In genomic region chr7:106216517-106217088, GRCh38 we compare ENCODE assay signal across 9 cellular contexts.
DNase-seq lines count a peak whose midpoint lies in the region; ATAC-seq and TF ChIP-seq lines count a peak whose summit lies in the region.
"Had no signal": no experiment of that assay in that cellular context is flagged by ENCODE, and none has a peak within 500 bp of the region (broad histone marks: within the 10 kb centered on the region; RNA-seq: fewer than 3 reads in every experiment).

No MANE protein-coding gene starts in this region.

- no peak for ATAC-seq in GM21786 (IDR thresholded peaks at IDR 0.05; ENCODE audit: unreplicated experiment)
- ATAC-seq in HG03025 (IDR thresholded peaks at IDR 0.05; ENCODE audit: low FRiP score, unreplicated experiment) = no peak
- ATAC-seq: activated naive CD8-positive, alpha-beta T cell treated with anti-CD3 and anti-CD28 coated beads, Interleukin-2, amount 50 U/mL, for 24 hours had no signal

- H3K27ac Mint-ChIP-seq in neural progenitor cell = peak overlapping the region; percentile 31
- H3K27ac Mint-ChIP-seq in activated naive CD8-positive, alpha-beta T cell treated with anti-CD3 and anti-CD28 coated beads for 36 hours = no peak overlapping the region
- H3K27ac Mint-ChIP-seq: activated naive CD8-positive, alpha-beta T cell treated with anti-CD3 and anti-CD28 coated beads, Interleukin-2, amount 50 U/mL, for 24 hours had no signal

- TF ChIP-seq CTCF in BJ (IDR thresholded peaks at IDR 0.05; ENCODE audit: insufficient read depth, low read depth, low read length) (no peak), PC-9 (conservative IDR thresholded peaks at IDR 0.05) (no peak), neural progenitor cell (IDR thresholded peaks at IDR 0.05) (no peak)

- CTCF ChIA-PET in BJ (lab: Yijun Ruan, JAX) = interaction anchor here (0.6 to 1.4 kb wide), 3 partner anchors 28 to 1154 kb away, joined by 3 to 4 read pairs (median 3); no protein-coding TSS in a partner anchor
- CTCF ChIA-PET in PC-9 (lab: Charles Lee) = interaction anchor here (0.6 to 1.4 kb wide), 5 partner anchors 37 to 455 kb away, joined by 3 to 7 read pairs (median 3); no protein-coding TSS in a partner anchor

- no peaks in the 10 kb centered on the region for H4K20me1 ChIP-seq in PC-9 (ENCODE audit: insufficient read depth)
- no peaks in the 10 kb centered on the region for H4K20me1 ChIP-seq in neural progenitor cell (ENCODE audit: low read depth)

- no peak overlapping the region for H3K4me3 ChIP-seq in BJ (ENCODE audit: low read depth, low read length)
- H3K4me3 ChIP-seq in PC-9 = peak overlapping the region; percentile 43
- no peak overlapping the region for H3K4me3 ChIP-seq in neural progenitor cell

- H3K79me2 ChIP-seq in PC-9 (ENCODE audit: low read depth) (no peaks in the 10 kb centered on the region), neural progenitor cell (ENCODE audit: low read depth) (no peaks in the 10 kb centered on the region)

- H3K4me1 Mint-ChIP-seq in neural progenitor cell = peaks cover 5% of the 10 kb centered on the region
- H3K4me1 Mint-ChIP-seq in activated naive CD8-positive, alpha-beta T cell treated with anti-CD3 and anti-CD28 coated beads for 36 hours = no peaks in the 10 kb centered on the region
- H3K4me1 Mint-ChIP-seq: activated naive CD8-positive, alpha-beta T cell treated with anti-CD3 and anti-CD28 coated beads, Interleukin-2, amount 50 U/mL, for 24 hours had no signal

- H3K4me3 Mint-ChIP-seq in neural progenitor cell = no peak overlapping the region
- H3K4me3 Mint-ChIP-seq in activated naive CD8-positive, alpha-beta T cell treated with anti-CD3 and anti-CD28 coated beads for 36 hours = no peak overlapping the region
- H3K4me3 Mint-ChIP-seq: activated naive CD8-positive, alpha-beta T cell treated with anti-CD3 and anti-CD28 coated beads, Interleukin-2, amount 50 U/mL, for 24 hours had no signal

- H2AFZ ChIP-seq in PC-9 (peak overlapping the region; percentile 66), neural progenitor cell (replicated peaks) (no peak overlapping the region)

- peak; percentile 76 for DNase-seq in BJ (ENCODE audit: low read depth)
- DNase-seq in PC-9 = peak; percentile 64 to 93
- peak; percentile 55 for DNase-seq in epithelial cell of prostate (ENCODE audit: low read depth, low spot score)
- no peak for DNase-seq in neural progenitor cell (ENCODE audit: low spot score)
- DNase-seq in activated naive CD8-positive, alpha-beta T cell treated with anti-CD3 and anti-CD28 coated beads for 36 hours = no peak
- DNase-seq in cerebellum (ENCODE audit: low spot score) = no peak
- DNase-seq: activated naive CD8-positive, alpha-beta T cell treated with anti-CD3 and anti-CD28 coated beads, Interleukin-2, amount 50 U/mL, for 24 hours had no signal

- no peaks in the 10 kb centered on the region; the same call in 1 of the 2 replicates for H3K27me3 ChIP-seq in BJ (ENCODE audit: control insufficient read depth, insufficient read depth, low read length)
- no peaks in the 10 kb centered on the region for H3K27me3 ChIP-seq in PC-9 (ENCODE audit: insufficient read depth, low read depth)
- H3K27me3 ChIP-seq in neural progenitor cell = no peaks in the 10 kb centered on the region

- no TSS peak for BruUV-seq in PC-9 (replicated peaks; lab: Mats Ljungman, UMichigan)

- peak overlapping the region; percentile 88 for H3K27ac ChIP-seq in PC-9
- H3K27ac ChIP-seq in epithelial cell of prostate = peak overlapping the region; percentile 44
- H3K27ac ChIP-seq in neural progenitor cell = no peak overlapping the region

- no peaks in the 10 kb centered on the region for H3K27me3 Mint-ChIP-seq in neural progenitor cell (ENCODE audit: insufficient read depth, low read depth)
- peaks cover 25% of the 10 kb centered on the region for H3K27me3 Mint-ChIP-seq in activated naive CD8-positive, alpha-beta T cell treated with anti-CD3 and anti-CD28 coated beads for 36 hours

- H3K36me3 ChIP-seq in BJ (ENCODE audit: control insufficient read depth, insufficient read depth, low read length) (no peaks in the 10 kb centered on the region), PC-9 (ENCODE audit: low read depth) (no peaks in the 10 kb centered on the region), neural progenitor cell (no peaks in the 10 kb centered on the region)

- no peaks in the 10 kb centered on the region for H3K9me2 ChIP-seq in PC-9 (ENCODE audit: insufficient read depth)

- H3K9me3 ChIP-seq in PC-9 (ENCODE audit: insufficient read depth, low read depth) (peaks cover 5% of the 10 kb centered on the region; the same call in 1 of the 2 replicates), neural progenitor cell (ENCODE audit: low read depth) (no peaks in the 10 kb centered on the region)

- H3F3A ChIP-seq in PC-9 (ENCODE audit: insufficient read depth, low read depth) = peaks cover 19% of the 10 kb centered on the region
- no peaks in the 10 kb centered on the region for H3F3A ChIP-seq in neural progenitor cell (ENCODE audit: low read depth)

- no peaks in the 10 kb centered on the region for H3K36me3 Mint-ChIP-seq in neural progenitor cell
- H3K36me3 Mint-ChIP-seq in activated naive CD8-positive, alpha-beta T cell treated with anti-CD3 and anti-CD28 coated beads for 36 hours = no peaks in the 10 kb centered on the region

- H3K4me1 ChIP-seq in PC-9 (replicated peaks; ENCODE audit: insufficient read depth) (peaks cover 36% of the 10 kb centered on the region), neural progenitor cell (no peaks in the 10 kb centered on the region)

- POLR2A ChIA-PET in BJ (lab: Charles Lee) (interaction anchor here (0.6 kb wide), 1 partner anchor 446 kb away, joined by 4 read pairs; no protein-coding TSS in a partner anchor), PC-9 (lab: Charles Lee; ENCODE audit: unreplicated experiment) (interaction anchor here (0.5 to 1.2 kb wide), 9 partner anchors 12 to 951 kb away, joined by 4 to 18 read pairs (median 6); partner anchors contain the start of gene NAMPT)

- H3K9ac ChIP-seq in neural progenitor cell = no peak overlapping the region

- H3K9me3 Mint-ChIP-seq in neural progenitor cell = peaks cover 3% of the 10 kb centered on the region
- peaks cover 1% of the 10 kb centered on the region for H3K9me3 Mint-ChIP-seq in activated naive CD8-positive, alpha-beta T cell treated with anti-CD3 and anti-CD28 coated beads for 36 hours
- H3K9me3 Mint-ChIP-seq: activated naive CD8-positive, alpha-beta T cell treated with anti-CD3 and anti-CD28 coated beads, Interleukin-2, amount 50 U/mL, for 24 hours had no signal

- H3K4me2 ChIP-seq in PC-9 (peak overlapping the region; percentile 76), neural progenitor cell (no peak overlapping the region)

- intact Hi-C loops in PC-9 (cut with micrococcal nuclease; ENCODE audit: unreplicated experiment) = loop anchor here (2.0 kb wide), 1 partner anchor 66 kb away; no protein-coding TSS in a partner anchor

Comparison
In these comparisons a context has a peak if more than half of its experiments do, and no peak if none do; other contexts are left out.
1. DNase-seq: peak in BJ (single experiment), PC-9 (2 of 2) and epithelial cell of prostate (single experiment); none in neural progenitor cell (single experiment), activated naive CD8-positive, alpha-beta T cell treated with anti-CD3 and anti-CD28 coated beads for 36 hours (single experiment) and cerebellum (single experiment).